In the genomic region with DNA sequence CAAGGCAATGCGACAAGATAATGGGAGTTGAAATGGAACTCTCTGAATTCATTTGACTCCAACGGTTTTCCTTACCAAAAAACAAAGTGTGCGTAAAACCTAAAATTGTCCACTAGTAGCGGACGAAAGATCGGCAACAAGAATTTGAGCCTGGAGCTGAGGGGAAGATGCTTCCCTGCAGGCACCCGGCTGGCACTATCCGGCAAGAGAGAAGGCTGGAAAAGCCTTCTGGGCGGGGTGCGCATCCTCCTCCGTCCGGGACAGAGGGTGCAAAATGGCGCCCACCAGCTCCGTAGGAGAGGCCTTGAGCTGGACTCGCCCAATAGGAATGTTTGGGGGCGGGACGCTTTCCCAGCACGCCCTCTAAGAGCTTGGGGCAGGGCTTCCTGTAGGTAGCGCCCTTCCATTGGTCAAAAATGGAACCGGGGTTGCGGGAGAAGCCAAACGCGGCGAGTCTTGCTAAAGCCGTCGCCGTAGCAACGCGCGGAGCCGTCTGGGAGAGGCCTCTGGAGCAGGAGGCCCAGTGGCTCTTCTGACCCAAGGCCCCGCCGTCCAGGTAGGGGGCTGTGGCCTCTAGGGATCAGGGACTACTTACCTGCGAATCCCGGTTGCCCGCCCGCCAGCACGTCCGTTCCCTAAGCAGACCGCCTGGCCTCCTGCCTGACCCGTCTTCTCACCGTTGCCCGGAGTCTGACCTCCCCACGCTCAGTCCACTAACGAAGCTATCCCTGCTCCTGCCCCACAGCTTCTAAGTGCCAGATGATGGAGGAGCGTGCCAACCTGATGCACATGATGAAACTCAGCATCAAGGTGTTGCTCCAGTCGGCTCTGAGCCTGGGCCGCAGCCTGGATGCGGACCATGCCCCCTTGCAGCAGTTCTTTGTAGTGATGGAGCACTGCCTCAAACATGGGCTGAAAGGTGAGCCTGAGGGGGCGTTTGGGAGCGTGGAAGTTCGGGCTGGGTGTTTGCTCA, we compare ENCODE assay signal across 8 cellular contexts. TPM values are rescaled to one million over a fixed set of nuclear protein-coding genes. Genes with fewer than 3 reads are reported as not detected.
A peak's percentile ranks its signal among the peaks of the same experiment; 100 is the strongest.
DNase-seq lines count a peak whose midpoint lies in the region; ATAC-seq and TF ChIP-seq lines count a peak whose summit lies in the region.

No MANE protein-coding gene starts in this region.

- peak; percentile 100 for ATAC-seq in GM21825 (IDR thresholded peaks at IDR 0.05; ENCODE audit: unreplicated experiment)

- no peaks in the 10 kb centered on the region for H3K27me3 Mint-ChIP-seq in T-helper 1 cell treated with Interleukin-12 subunit alpha and Interleukin-12 subunit beta and Interleukin-4 antibody, amounts not matched to agents 30 μg/mL and 1 μg/mL, for 36 hours (ENCODE audit: low read depth)

- H3K4me3 Mint-ChIP-seq in T-helper 1 cell treated with Interleukin-12 subunit alpha and Interleukin-12 subunit beta and Interleukin-4 antibody, amounts not matched to agents 30 μg/mL and 1 μg/mL, for 36 hours, result peak overlapping the region; percentile 90

- no peaks in the 10 kb centered on the region for H4K20me1 ChIP-seq in MM.1S (ENCODE audit: insufficient read depth, low read length)
- no peaks in the 10 kb centered on the region for H4K20me1 ChIP-seq in hepatocyte (ENCODE audit: insufficient read depth, poor library complexity, severe bottlenecking)

- peak overlapping the region; percentile 38; the same call in 1 of the 2 replicates for H2AFZ ChIP-seq in MM.1S (ENCODE audit: low read length)
- peak overlapping the region; percentile 62 for H2AFZ ChIP-seq in hepatocyte

- peaks cover 47% of the 10 kb centered on the region for H3K79me2 ChIP-seq in MM.1S (ENCODE audit: low read length)
- peaks cover 57% of the 10 kb centered on the region for H3K79me2 ChIP-seq in hepatocyte

- peak; percentile 90 for DNase-seq in DMS79 (lab: John Stamatoyannopoulos, UW)
- peak; percentile 86 for DNase-seq in MM.1S
- peak; percentile 99 for DNase-seq in astrocyte of the spinal cord (ENCODE audit: low read depth, low spot score)
- peak; percentile 99 for DNase-seq in hepatocyte (ENCODE audit: low spot score)
- DNase-seq in vagina (ENCODE audit: extremely low spot score in 2 of 2), result peak; percentile 99

- peak overlapping the region; percentile 38 for H3K4me3 ChIP-seq in MM.1S (ENCODE audit: low read length)
- peak overlapping the region; percentile 71 for H3K4me3 ChIP-seq in astrocyte of the spinal cord (ENCODE audit: low read depth, low read length)
- H3K4me3 ChIP-seq in hepatocyte, result peak overlapping the region; percentile 44
- H3K4me3 ChIP-seq in rectal smooth muscle tissue (ENCODE audit: low read length), result peak overlapping the region; percentile 76
- H3K4me3 ChIP-seq in vagina, result peak overlapping the region; percentile 53 to 71

- peaks cover 20% of the 10 kb centered on the region for H3K4me1 Mint-ChIP-seq in T-helper 1 cell treated with Interleukin-12 subunit alpha and Interleukin-12 subunit beta and Interleukin-4 antibody, amounts not matched to agents 30 μg/mL and 1 μg/mL, for 36 hours (ENCODE audit: low read depth)

- no peaks in the 10 kb centered on the region for H3K9me3 Mint-ChIP-seq in T-helper 1 cell treated with Interleukin-12 subunit alpha and Interleukin-12 subunit beta and Interleukin-4 antibody, amounts not matched to agents 30 μg/mL and 1 μg/mL, for 36 hours

- no peaks in the 10 kb centered on the region; the same call in 1 of the 2 replicates for H3K36me3 ChIP-seq in MM.1S (replicated peaks; ENCODE audit: insufficient read depth, low read length)
- H3K36me3 ChIP-seq in hepatocyte (replicated peaks; ENCODE audit: insufficient read depth, low read depth), result no peaks in the 10 kb centered on the region
- H3K36me3 ChIP-seq in rectal smooth muscle tissue (ENCODE audit: control insufficient read depth, insufficient read depth, low read length), result peaks cover 14% of the 10 kb centered on the region
- H3K36me3 ChIP-seq in vagina, result peaks cover 0 to 29% of the 10 kb centered on the region in 2 donors

- H3K9ac ChIP-seq in MM.1S (ENCODE audit: low read length) (peak overlapping the region; percentile 26; the same call in 1 of the 2 replicates), rectal smooth muscle tissue (ENCODE audit: low read length) (peak overlapping the region; percentile 51)

- H3K27ac Mint-ChIP-seq in T-helper 1 cell treated with Interleukin-12 subunit alpha and Interleukin-12 subunit beta and Interleukin-4 antibody, amounts not matched to agents 30 μg/mL and 1 μg/mL, for 36 hours, result peak overlapping the region; percentile 88

- H3K9me2 ChIP-seq in MM.1S (replicated peaks; ENCODE audit: insufficient read depth, low read length) (no peaks in the 10 kb centered on the region), hepatocyte (replicated peaks; ENCODE audit: insufficient read depth) (no peaks in the 10 kb centered on the region)

- TF ChIP-seq POLR2A in vagina (IDR thresholded peaks at IDR 0.05), result peak; percentile 19 to 95

- no peaks in the 10 kb centered on the region for H3K4me1 ChIP-seq in MM.1S (ENCODE audit: low read length)
- H3K4me1 ChIP-seq in hepatocyte (ENCODE audit: insufficient read depth), result peaks cover 6% of the 10 kb centered on the region
- H3K4me1 ChIP-seq in rectal smooth muscle tissue (ENCODE audit: control insufficient read depth, insufficient read depth, low read length), result no peaks in the 10 kb centered on the region
- H3K4me1 ChIP-seq in vagina, result peaks cover 20% of the 10 kb centered on the region

- in situ Hi-C loops in astrocyte of the spinal cord (cut with HindIII; ENCODE audit: low sequenced_read_pairs), result no loop called here

- H3K27me3 ChIP-seq in MM.1S (replicated peaks; ENCODE audit: insufficient read depth, low read length) (no peaks in the 10 kb centered on the region), hepatocyte (no peaks in the 10 kb centered on the region), rectal smooth muscle tissue (ENCODE audit: control insufficient read depth, insufficient read depth, low read length) (no peaks in the 10 kb centered on the region), vagina (no peaks in the 10 kb centered on the region)

- TF ChIP-seq CTCF in MM.1S (IDR thresholded peaks at IDR 0.05; ENCODE audit: low read length) (no peak), astrocyte of the spinal cord (IDR thresholded peaks at IDR 0.05; ENCODE audit: low read depth, low read length) (no peak), hepatocyte (IDR thresholded peaks at IDR 0.05; ENCODE audit: poor library complexity) (no peak), vagina (IDR thresholded peaks at IDR 0.05) (peak in 1 of 3 experiments; percentile 27)

- H3K4me2 ChIP-seq in MM.1S (ENCODE audit: low read depth, low read length) (peak overlapping the region; percentile 35; the same call in 1 of the 2 replicates), hepatocyte (peak overlapping the region; percentile 80)

- H3K27ac ChIP-seq in MM.1S (ENCODE audit: low read length) (0 out of 2 replicates have a peak overlapping the region, but pooled peaks have one; percentile 13), hepatocyte (peak overlapping the region; percentile 92), rectal smooth muscle tissue (ENCODE audit: low read depth, low read length) (peak overlapping the region; percentile 90), vagina (peak overlapping the region; percentile 71)

- intact Hi-C loops in vagina (cut with DNase I), result no loop called here

- H3F3A ChIP-seq in MM.1S (ENCODE audit: insufficient read depth, low read length), result no peaks in the 10 kb centered on the region

- H3K9me3 ChIP-seq in MM.1S (replicated peaks; ENCODE audit: insufficient read depth, low read length) (no peaks in the 10 kb centered on the region), hepatocyte (ENCODE audit: low read depth) (no peaks in the 10 kb centered on the region), vagina (no peaks in the 10 kb centered on the region)

- peaks cover 14% of the 10 kb centered on the region for H3K36me3 Mint-ChIP-seq in T-helper 1 cell treated with Interleukin-12 subunit alpha and Interleukin-12 subunit beta and Interleukin-4 antibody, amounts not matched to agents 30 μg/mL and 1 μg/mL, for 36 hours (ENCODE audit: low read depth)

- 16% methylated on average over 39 of the region's 52 CpGs for WGBS in hepatocyte (ENCODE audit: low lambda C conversion rate, missing lambda C conversion rate)

RNA-seq across cellular contexts. Expression of a gene that starts 9.2 kb away (rescaled TPM):
- total RNA-seq in hepatocyte (41.2 and 42.3 TPM in 2 replicates), vagina (35.6 TPM)
- polyA plus RNA-seq in hepatocyte, result 37.3 and 38.6 TPM in 2 replicates

Comparison
In these comparisons a context has a peak if more than half of its experiments do, and no peak if none do; other contexts are left out.
1. Peak in every context shown above with its lines: DNase-seq, ATAC-seq, H3K4me3 ChIP-seq and H3K27ac ChIP-seq.
2. H3K27ac ChIP-seq: peak in every context shown above with its lines; median percentile 92 in hepatocyte; 90 in rectal smooth muscle tissue; 71 in vagina; 13 in MM.1S.